In the genomic region with DNA sequence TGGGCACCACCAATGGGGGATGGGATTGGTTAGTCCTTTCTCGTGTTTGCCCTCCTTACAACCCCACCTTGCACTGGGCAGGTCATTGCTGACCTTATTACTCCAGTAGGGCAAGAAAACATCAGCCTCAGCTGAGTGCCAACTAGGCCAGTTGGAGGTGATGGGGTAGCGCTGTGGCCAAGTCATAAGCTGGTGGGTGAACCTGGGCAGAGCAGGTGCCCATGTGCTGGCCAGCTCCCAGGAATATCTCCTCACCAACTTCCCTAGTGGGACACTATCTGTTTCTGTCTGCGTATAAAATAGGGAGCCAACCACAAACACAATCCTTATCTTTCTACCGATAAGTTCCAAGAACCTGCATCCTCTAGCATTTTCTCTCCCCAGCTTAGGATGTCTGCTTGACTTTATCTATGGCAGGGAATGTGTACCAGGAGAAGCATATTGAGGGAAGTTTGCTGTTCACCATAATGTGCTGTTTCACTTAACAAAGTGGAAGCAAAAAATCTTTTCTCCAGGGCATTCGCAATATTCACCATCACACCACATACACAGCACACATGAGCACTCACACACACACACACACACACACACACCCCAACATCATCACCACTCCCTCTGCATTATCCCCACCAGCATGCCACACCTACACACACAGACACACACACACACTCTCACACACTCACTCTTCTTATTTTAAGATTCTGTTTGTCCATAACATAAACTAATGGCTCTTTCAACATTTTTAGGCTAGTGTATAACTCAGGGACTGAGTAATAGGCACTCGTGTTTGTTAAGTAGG, we compare ENCODE assay signal across 15 cellular contexts.
A peak's percentile ranks its signal among the peaks of the same experiment; 100 is the strongest.
DNase-seq lines count a peak whose midpoint lies in the region; ATAC-seq, FAIRE-seq and TF ChIP-seq lines count a peak whose summit lies in the region.
"Had no signal": no experiment of that assay in that cellular context is flagged by ENCODE, and none has a peak within 500 bp of the region (broad histone marks: within the 10 kb centered on the region; RNA-seq: fewer than 3 reads in every experiment).

No MANE protein-coding gene starts in this region.

- H4K8ac ChIP-seq in mesendoderm (ENCODE audit: low read depth, low read length): no peak overlapping the region

- ATAC-seq in GM18868 (IDR thresholded peaks at IDR 0.05; ENCODE audit: unreplicated experiment) (no peak), HG02623 (IDR thresholded peaks at IDR 0.05; ENCODE audit: unreplicated experiment) (no peak)

- DNase-seq in KG1 (lab: John Stamatoyannopoulos, UW) (peak; percentile 62), mesendoderm (peak; percentile 31), suprapubic skin (ENCODE audit: low spot score in 2 of 2) (no peak), D721Med (ENCODE audit: insufficient read length, low spot score) (no peak), NK-92 (lab: John Stamatoyannopoulos, UW; ENCODE audit: unreplicated experiment) (no peak)
- DNase-seq: NCI-H2171 treated with DMSO at 0.1 percent for 48 hours; stimulated activated CD4-positive, alpha-beta T cell treated with anti-CD3 and anti-CD28 coated beads, Interleukin-2, amount 100 ng/mL, for 24 hours had no signal

- no peak overlapping the region for H3K18ac ChIP-seq in mesendoderm (ENCODE audit: low read length)

- TF ChIP-seq CTCF in brain (conservative IDR thresholded peaks at IDR 0.05): no peak
- TF ChIP-seq CTCF in suprapubic skin (IDR thresholded peaks at IDR 0.05): no peak
- no peak for TF ChIP-seq CTCF in D721Med (IDR thresholded peaks at IDR 0.05; ENCODE audit: insufficient read depth, missing control alignments)

- H3K4ac ChIP-seq in mesendoderm (ENCODE audit: low read depth, low read length): no peak overlapping the region

- no peak for FAIRE-seq in D721Med (lab: Jason Lieb, UNC)

- no peaks in the 10 kb centered on the region for H3K27me3 ChIP-seq in mesendoderm (ENCODE audit: insufficient read depth, low read length, poor library complexity)
- H3K27me3 ChIP-seq in suprapubic skin: no peaks in the 10 kb centered on the region
- H3K27me3 ChIP-seq: body of pancreas, heart right ventricle, ovary had no signal

- H3K4me3 ChIP-seq in mesendoderm (ENCODE audit: low read length) (no peak overlapping the region), suprapubic skin (no peak overlapping the region)
- H3K4me3 ChIP-seq: body of pancreas, heart right ventricle, ovary had no signal

- H3K4me3 Mint-ChIP-seq in brain: no peak overlapping the region
- H3K4me3 Mint-ChIP-seq: T-helper 1 cell treated with Interleukin-12 subunit alpha and Interleukin-12 subunit beta and Interleukin-4 antibody, amounts not matched to agents 30 μg/mL and 1 μg/mL, for 36 hours had no signal

- no peak overlapping the region for H3K4me2 ChIP-seq in mesendoderm (ENCODE audit: low read length)

- 100% methylated on average over 1 of the region's 6 CpGs for WGBS in mesendoderm (ENCODE audit: extremely low coverage, insufficient coverage, low lambda C conversion rate)
- WGBS in suprapubic skin: 75% methylated on average over 6 of the region's 6 CpGs

- no peak overlapping the region for H3K56ac ChIP-seq in mesendoderm (ENCODE audit: low read length)

- no peak overlapping the region for H4K5ac ChIP-seq in mesendoderm (ENCODE audit: low read length)

- no peak for TF ChIP-seq POLR2A in suprapubic skin (IDR thresholded peaks at IDR 0.05)

- H3K9ac ChIP-seq in mesendoderm (ENCODE audit: low read length): no peak overlapping the region

- H3K79me2 ChIP-seq in mesendoderm (ENCODE audit: control insufficient read depth, insufficient read depth, low read length): no peaks in the 10 kb centered on the region

- H3K27me3 Mint-ChIP-seq in brain: no peaks in the 10 kb centered on the region

- peaks cover 16% of the 10 kb centered on the region for H3K4me1 Mint-ChIP-seq in brain

- H2AK5ac ChIP-seq in mesendoderm (ENCODE audit: low read length): no peak overlapping the region

- H3K23ac ChIP-seq in mesendoderm (ENCODE audit: low read length): no peak overlapping the region

- H2BK15ac ChIP-seq in mesendoderm (replicated peaks; ENCODE audit: low read depth): no peak overlapping the region

- no peaks in the 10 kb centered on the region for H3K9me3 ChIP-seq in suprapubic skin
- H3K9me3 ChIP-seq: body of pancreas, heart right ventricle, ovary had no signal

- no peak overlapping the region for H3K27ac ChIP-seq in mesendoderm (ENCODE audit: low read depth, low read length)
- H3K27ac ChIP-seq in suprapubic skin: peak overlapping the region; percentile 16
- H3K27ac ChIP-seq: body of pancreas, ovary had no signal

- H3K36me3 Mint-ChIP-seq in brain: no peaks in the 10 kb centered on the region

- peaks cover 0 to 16% (median 0%) of the 10 kb centered on the region in 5 experiments for H3K9me3 Mint-ChIP-seq in brain
- H3K9me3 Mint-ChIP-seq: activated T-helper 2 cell treated with anti-CD3 and anti-CD28 coated beads, Interferon-gamma antibody, Interleukin-2, Interleukin-4, amounts not matched to agents 10 μg/mL and 5 μg/mL and 100 μg/mL, durations not matched to agents 14 hours and 24 hours and 36 hours; T-helper 1 cell treated with Interleukin-12 subunit alpha and Interleukin-12 subunit beta and Interleukin-4 antibody, amounts not matched to agents 30 μg/mL and 1 μg/mL, for 36 hours had no signal

- no peak overlapping the region for H2BK120ac ChIP-seq in mesendoderm (ENCODE audit: low read depth, low read length)

- no peak for TF ChIP-seq EP300 in suprapubic skin (IDR thresholded peaks at IDR 0.05)

- H2BK5ac ChIP-seq in mesendoderm (ENCODE audit: low read length): no peak overlapping the region

- no peaks in the 10 kb centered on the region for H3K79me1 ChIP-seq in mesendoderm (ENCODE audit: low read length)

- peaks cover 5% of the 10 kb centered on the region for H3K4me1 ChIP-seq in mesendoderm (ENCODE audit: control insufficient read depth, low read depth, low read length)
- peaks cover 20% of the 10 kb centered on the region for H3K4me1 ChIP-seq in suprapubic skin

- H3K36me3 ChIP-seq in mesendoderm (ENCODE audit: control insufficient read depth, insufficient read depth, low read length) (no peaks in the 10 kb centered on the region), suprapubic skin (no peaks in the 10 kb centered on the region)
- H3K36me3 ChIP-seq: heart right ventricle, ovary had no signal

- H3K27ac Mint-ChIP-seq in brain: peak overlapping the region in 4 of 5 experiments; percentile 1 to 91 (median 65)
- H3K27ac Mint-ChIP-seq: activated T-helper 2 cell treated with anti-CD3 and anti-CD28 coated beads, Interferon-gamma antibody, Interleukin-2, Interleukin-4, amounts not matched to agents 10 μg/mL and 5 μg/mL and 100 μg/mL, durations not matched to agents 14 hours and 24 hours and 36 hours; T-helper 1 cell treated with Interleukin-12 subunit alpha and Interleukin-12 subunit beta and Interleukin-4 antibody, amounts not matched to agents 30 μg/mL and 1 μg/mL, for 36 hours had no signal

Comparison
In these comparisons a context has a peak if more than half of its experiments do, and no peak if none do; other contexts are left out.
1. DNase-seq: peak in KG1 (single experiment) and mesendoderm (single experiment); none in suprapubic skin (0 of 2), D721Med (single experiment) and NK-92 (single experiment).